In genomic region chr14:103528158-103528511, GRCh38 we compare ENCODE assay signal across 8 cellular contexts. TPM values are rescaled to one million over a fixed set of nuclear protein-coding genes. Genes with fewer than 3 reads are reported as not detected.
DNase-seq lines count a peak whose midpoint lies in the region; ATAC-seq, FAIRE-seq and TF ChIP-seq lines count a peak whose summit lies in the region.

No MANE protein-coding gene starts in this region.

- no peak for FAIRE-seq in urothelium cell line (lab: Jason Lieb, UNC)

- H3K4me1 ChIP-seq in DND-41 (ENCODE audit: insufficient read depth, low read length): peaks cover 35% of the 10 kb centered on the region
- H3K4me1 ChIP-seq in effector memory CD4-positive, alpha-beta T cell (ENCODE audit: control insufficient read depth, insufficient read depth, low read length, poor library complexity, severe bottlenecking): peaks cover 23% of the 10 kb centered on the region

- peak overlapping the region; percentile 74 to 99; a peak in 3 of 4 replicates for H3K4me3 ChIP-seq in DND-41 (ENCODE audit: low read depth in 1 of 2, low read length in 2 of 2)
- H3K4me3 ChIP-seq in effector memory CD4-positive, alpha-beta T cell (ENCODE audit: insufficient read depth, low read depth, low read length, poor library complexity, severe bottlenecking): no peak overlapping the region

- H3K4me2 ChIP-seq in DND-41 (ENCODE audit: insufficient read depth, low read length): peak overlapping the region; percentile 99

- peak overlapping the region; percentile 83 to 97 (median 94) for H3K4me3 Mint-ChIP-seq in naive B cell

- peak overlapping the region; percentile 97; the same call in 1 of the 2 replicates for H2AFZ ChIP-seq in DND-41 (ENCODE audit: low read depth, low read length)

- H3K36me3 Mint-ChIP-seq in naive B cell: no peaks in the 10 kb centered on the region

- peaks cover 50% of the 10 kb centered on the region for H3K79me2 ChIP-seq in DND-41 (ENCODE audit: insufficient read depth, low read length)

- DNase-seq in DND-41: no peak
- DNase-seq in NCI-H2227 treated with DMSO at 0.1 percent for 48 hours (lab: John Stamatoyannopoulos, UW): peak; percentile 11
- DNase-seq in effector memory CD4-positive, alpha-beta T cell: no peak
- DNase-seq in naive B cell: no peak
- DNase-seq in NCI-H1436 treated with DMSO at 0.1 percent for 48 hours (lab: John Stamatoyannopoulos, UW): no peak
- no peak for DNase-seq in urothelium cell line (ENCODE audit: low spot score)
- DNase-seq in HUDEP-2 (lab: John Stamatoyannopoulos, UW; ENCODE audit: unreplicated experiment in 76 of 76): no peak

- no peaks in the 10 kb centered on the region for H3K9me3 ChIP-seq in DND-41 (ENCODE audit: insufficient read depth, low read length, severe bottlenecking)
- H3K9me3 ChIP-seq in effector memory CD4-positive, alpha-beta T cell (ENCODE audit: control insufficient read depth, low read length): no peaks in the 10 kb centered on the region

- ATAC-seq in DND-41 (ENCODE audit: insufficient read depth, low read depth) (no peak), naive B cell (ENCODE audit: low read depth in 2 of 2) (no peak), GM18867 (IDR thresholded peaks at IDR 0.05; ENCODE audit: unreplicated experiment) (no peak)

- peak overlapping the region in 5 of 6 donors; percentile 81 to 98 (median 90) for H3K27ac Mint-ChIP-seq in naive B cell

- peak overlapping the region; percentile 82 for H3K27ac ChIP-seq in DND-41 (ENCODE audit: low read length)
- peak overlapping the region; percentile 75 for H3K27ac ChIP-seq in effector memory CD4-positive, alpha-beta T cell (ENCODE audit: insufficient read depth, low read length, poor library complexity, severe bottlenecking)

- peak overlapping the region; percentile 77 for H3K9ac ChIP-seq in DND-41 (ENCODE audit: low read depth, low read length)

- peaks cover 42 to 57% (median 49%) of the 10 kb centered on the region in 3 donors for H3K4me1 Mint-ChIP-seq in naive B cell

- no peak for TF ChIP-seq CTCF in DND-41 (IDR thresholded peaks at IDR 0.05; ENCODE audit: borderline replicate concordance, extremely low read depth, low read length, poor library complexity, severe bottlenecking)

- H3K27me3 Mint-ChIP-seq in naive B cell: peaks cover 0 to 4% (median 0%) of the 10 kb centered on the region in 3 donors

- H3K9me3 Mint-ChIP-seq in naive B cell: no peaks in the 10 kb centered on the region

- H4K20me1 ChIP-seq in DND-41 (ENCODE audit: insufficient read depth, low read length): peaks cover 35% of the 10 kb centered on the region

- H3K36me3 ChIP-seq in DND-41 (ENCODE audit: insufficient read depth, low read length): peaks cover 32% of the 10 kb centered on the region
- peaks cover 7% of the 10 kb centered on the region for H3K36me3 ChIP-seq in effector memory CD4-positive, alpha-beta T cell (ENCODE audit: control insufficient read depth, insufficient read depth, low read length)

- no peaks in the 10 kb centered on the region for H3K27me3 ChIP-seq in DND-41 (ENCODE audit: insufficient read depth, low read length, poor library complexity)
- H3K27me3 ChIP-seq in effector memory CD4-positive, alpha-beta T cell (replicated peaks; ENCODE audit: control insufficient read depth, insufficient read depth, low read length, poor library complexity, severe bottlenecking): no peaks in the 10 kb centered on the region

RNA-seq across cellular contexts. Expression of gene TRMT61A, which starts 0.9 kb away (rescaled TPM):
- 10 to 100 TPM in 1 of 6 donors, 1 to 10 TPM in 5; 6.2 to 13.9 (median 8.3) TPM for polyA plus RNA-seq in naive B cell (ENCODE audit: low read depth in 6 of 6)

RNA-seq across cellular contexts. Expression of gene CKB, which starts 5.5 kb away (rescaled TPM):
- polyA plus RNA-seq in naive B cell (ENCODE audit: low read depth in 6 of 6): under 1 TPM in 2 of 6 donors, not detected in 4; 0.80 to 1.00 TPM

RNA-seq across cellular contexts. Expression of gene BAG5, which starts 34.3 kb away (rescaled TPM):
- polyA plus RNA-seq in naive B cell (ENCODE audit: low read depth in 6 of 6): 10 to 100 TPM; 11.0 to 55.5 (median 41.9) TPM

RNA-seq across cellular contexts. Expression of gene COA8, which starts 34.6 kb away (rescaled TPM):
- polyA plus RNA-seq in naive B cell (ENCODE audit: low read depth in 6 of 6): 10 to 100 TPM; 47.5 to 70.7 (median 57.8) TPM
